ENCODE assay signal across 8 cellular contexts in the genomic region with DNA sequence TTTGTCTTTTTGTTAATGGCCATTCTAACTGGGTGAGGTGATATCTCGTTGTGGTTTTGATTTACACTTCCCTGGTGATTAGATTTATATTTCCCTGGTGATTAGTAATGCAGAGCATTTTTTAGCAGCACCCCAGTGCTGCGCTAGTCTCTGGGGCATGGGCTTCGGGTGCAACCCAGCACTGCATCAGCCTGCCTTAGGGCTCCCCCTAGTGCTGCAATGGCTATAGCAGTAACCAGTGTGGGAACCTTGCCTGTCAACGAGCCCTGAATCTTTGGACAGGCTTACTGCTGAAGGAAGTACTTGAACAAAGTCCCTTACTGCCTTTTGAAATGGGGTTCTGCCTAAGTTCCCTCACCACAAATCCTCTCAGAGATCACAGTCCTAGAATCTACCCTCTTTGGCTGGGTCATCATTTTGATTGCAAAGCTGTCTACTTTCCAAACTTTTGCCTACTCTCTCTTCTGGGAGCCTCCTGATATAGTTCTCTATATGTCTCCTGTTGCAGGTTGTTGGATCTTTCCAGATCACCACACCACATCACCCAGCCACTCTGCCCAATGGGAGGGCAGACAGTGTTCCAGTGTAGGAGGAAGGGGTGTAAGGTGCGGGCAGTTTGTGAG.
DNase-seq lines count a peak whose midpoint lies in the region; ATAC-seq and TF ChIP-seq lines count a peak whose summit lies in the region.

No MANE protein-coding gene starts in this region.

- no peak for TF ChIP-seq EP300 in upper lobe of left lung (IDR thresholded peaks at IDR 0.05)

- no peaks in the 10 kb centered on the region for H3K27me3 Mint-ChIP-seq in osteocyte (ENCODE audit: unreplicated experiment)

- no peak overlapping the region for H3K27ac Mint-ChIP-seq in osteocyte (ENCODE audit: unreplicated experiment)

- no peak overlapping the region for H3K27ac ChIP-seq in OCI-LY7 (ENCODE audit: low read depth, low read length, poor library complexity, severe bottlenecking)
- no peak overlapping the region for H3K27ac ChIP-seq in upper lobe of left lung

- H3K4me1 Mint-ChIP-seq in osteocyte (ENCODE audit: unreplicated experiment) = peaks cover 14% of the 10 kb centered on the region

- CTCF ChIA-PET in OCI-LY7 (lab: Charles Lee; ENCODE audit: unreplicated experiment) = no interaction called here

- no peaks in the 10 kb centered on the region for H3K36me3 Mint-ChIP-seq in osteocyte (ENCODE audit: unreplicated experiment)

- H3K27me3 ChIP-seq in upper lobe of left lung = no peaks in the 10 kb centered on the region

- H3K9me2 ChIP-seq in OCI-LY7 (ENCODE audit: insufficient read depth, low read length) = no peaks in the 10 kb centered on the region

- H3K4me3 ChIP-seq in OCI-LY7 (ENCODE audit: low read depth, low read length, poor library complexity, severe bottlenecking) (no peak overlapping the region), fibroblast of villous mesenchyme (ENCODE audit: low read depth, low read length) (no peak overlapping the region), upper lobe of left lung (no peak overlapping the region)

- no peak overlapping the region for H3K4me2 ChIP-seq in OCI-LY7 (ENCODE audit: low read length)

- intact Hi-C loops in OCI-LY7 (cut with micrococcal nuclease; ENCODE audit: unreplicated experiment) = no loop called here

- TF ChIP-seq CTCF in OCI-LY7 (conservative IDR thresholded peaks at IDR 0.05; ENCODE audit: low read length) (peak; percentile 92), fibroblast of villous mesenchyme (IDR thresholded peaks at IDR 0.05; ENCODE audit: insufficient read depth, low read depth, low read length) (peak; percentile 88), osteocyte (IDR thresholded peaks at IDR 0.05) (peak; percentile 57), upper lobe of left lung (IDR thresholded peaks at IDR 0.05) (peak; percentile 44 to 71 (median 58))

- H4K20me1 ChIP-seq in OCI-LY7 (ENCODE audit: insufficient read depth, low read length) = no peaks in the 10 kb centered on the region

- BruUV-seq in OCI-LY7 (replicated peaks; lab: Mats Ljungman, UMichigan) = no TSS peak

- H3K9me3 ChIP-seq in OCI-LY7 (ENCODE audit: low read length) = no peaks in the 10 kb centered on the region
- H3K9me3 ChIP-seq in upper lobe of left lung = no peaks in the 10 kb centered on the region

- POLR2A ChIA-PET in OCI-LY7 (lab: Charles Lee) = interaction anchor here (0.6 kb wide), 1 partner anchor 1299 kb away, joined by 3 read pairs; no protein-coding TSS in a partner anchor

- H2AFZ ChIP-seq in OCI-LY7 (ENCODE audit: low read length) = no peak overlapping the region

- no peaks in the 10 kb centered on the region for H3K9me3 Mint-ChIP-seq in osteocyte (ENCODE audit: unreplicated experiment)

- 24 to 25% methylated on average over 5 of the region's 5 CpGs for WGBS in upper lobe of left lung, 2 donors

- peak; percentile 99 for ATAC-seq in GM19467 (IDR thresholded peaks at IDR 0.05; ENCODE audit: unreplicated experiment)
- ATAC-seq in HG03521 (IDR thresholded peaks at IDR 0.05; ENCODE audit: unreplicated experiment) = peak; percentile 100
- peak; percentile 93 to 95 for ATAC-seq in upper lobe of left lung (ENCODE audit: low FRiP score in 2 of 2)

- no peaks in the 10 kb centered on the region for H3K79me2 ChIP-seq in OCI-LY7 (ENCODE audit: insufficient read depth, low read depth, low read length)

- DNase-seq in DMS 273 (lab: John Stamatoyannopoulos, UW; ENCODE audit: unreplicated experiment) (peak; percentile 69), OCI-LY7 (ENCODE audit: low spot score) (peak; percentile 64), fibroblast of villous mesenchyme (ENCODE audit: low read depth) (peak; percentile 51), osteocyte (ENCODE audit: extremely low spot score, unreplicated experiment) (no peak), upper lobe of left lung (peak; percentile 24 to 86)
- peak; percentile 79 to 84 for DNase-seq in activated T-cell treated with anti-CD3 and anti-CD28 coated beads, Interleukin-2, amount 50 U/mL, for 48 hours

- TF ChIP-seq POLR2A in upper lobe of left lung (IDR thresholded peaks at IDR 0.05) = no peak

- no peaks in the 10 kb centered on the region for H3K36me3 ChIP-seq in OCI-LY7 (ENCODE audit: insufficient read depth, low read length)
- no peaks in the 10 kb centered on the region for H3K36me3 ChIP-seq in upper lobe of left lung

- no peak overlapping the region for H3K4me3 Mint-ChIP-seq in osteocyte (ENCODE audit: unreplicated experiment)

- H3K4me1 ChIP-seq in OCI-LY7 (ENCODE audit: insufficient read depth, low read length, poor library complexity, severe bottlenecking) (no peaks in the 10 kb centered on the region), upper lobe of left lung (peaks cover 0 to 5% (median 1%) of the 10 kb centered on the region in 4 donors)
